Comparison of ENCODE assay signal across 18 cellular contexts in genomic region chr10:18683427-18683826, GRCh38. TPM values are rescaled to one million over a fixed set of nuclear protein-coding genes. Genes with fewer than 3 reads are reported as not detected.
DNase-seq lines count a peak whose midpoint lies in the region; ATAC-seq and TF ChIP-seq lines count a peak whose summit lies in the region.
"Had no signal": no experiment of that assay in that cellular context is flagged by ENCODE, and none has a peak within 500 bp of the region (broad histone marks: within the 10 kb centered on the region; RNA-seq: fewer than 3 reads in every experiment).

No MANE protein-coding gene starts in this region.

- no peaks in the 10 kb centered on the region for H3K27me3 Mint-ChIP-seq in activated T-helper 17 cell treated with anti-CD3 and anti-CD28 coated beads, Interleukin-2, amount 50 U/mL, for 72 hours
- peaks cover 3% of the 10 kb centered on the region for H3K27me3 Mint-ChIP-seq in neural progenitor cell (ENCODE audit: insufficient read depth, low read depth)
- H3K27me3 Mint-ChIP-seq: brain had no signal

- H3K27ac ChIP-seq in ACC112 (ENCODE audit: low read depth, low read length) (peak overlapping the region; percentile 68), neural progenitor cell (no peak overlapping the region), dorsolateral prefrontal cortex (no peak overlapping the region)
- H3K27ac ChIP-seq: psoas muscle had no signal

- no peak overlapping the region for H3K9ac ChIP-seq in neural progenitor cell

- H3K27me3 ChIP-seq in ACC112 (ENCODE audit: insufficient read depth, low read length) (no peaks in the 10 kb centered on the region), neural progenitor cell (no peaks in the 10 kb centered on the region), dorsolateral prefrontal cortex (no peaks in the 10 kb centered on the region)
- H3K27me3 ChIP-seq: BE2C, hepatocyte, left lung had no signal

- H3K4me3 Mint-ChIP-seq in activated T-helper 17 cell treated with anti-CD3 and anti-CD28 coated beads, Interleukin-2, amount 50 U/mL, for 72 hours, result no peak overlapping the region
- H3K4me3 Mint-ChIP-seq in neural progenitor cell, result no peak overlapping the region
- H3K4me3 Mint-ChIP-seq: brain had no signal

- H3K36me3 Mint-ChIP-seq in activated T-helper 17 cell treated with anti-CD3 and anti-CD28 coated beads, Interleukin-2, amount 50 U/mL, for 72 hours (ENCODE audit: low read depth), result peaks cover 12% of the 10 kb centered on the region
- peaks cover 8% of the 10 kb centered on the region for H3K36me3 Mint-ChIP-seq in neural progenitor cell

- no peak for TF ChIP-seq CTCF in fibroblast of pulmonary artery (IDR thresholded peaks at IDR 0.05; ENCODE audit: low read length, missing control alignments)
- TF ChIP-seq CTCF in neural progenitor cell (IDR thresholded peaks at IDR 0.05), result no peak
- no peak for TF ChIP-seq CTCF in dorsolateral prefrontal cortex (IDR thresholded peaks at IDR 0.05 in 54 of 56, conservative IDR thresholded peaks at IDR 0.05 in 2 of 56; ENCODE audit: low read depth in 1 of 56, partially characterized antibody in 56 of 56)

- H3F3A ChIP-seq in neural progenitor cell (ENCODE audit: low read depth), result peaks cover 5% of the 10 kb centered on the region

- H2AFZ ChIP-seq in ACC112 (ENCODE audit: low read length, unreplicated experiment) (no peak overlapping the region), neural progenitor cell (replicated peaks) (no peak overlapping the region)
- H2AFZ ChIP-seq: hepatocyte had no signal

- no peak overlapping the region for H3K4me2 ChIP-seq in neural progenitor cell
- H3K4me2 ChIP-seq: hepatocyte had no signal

- H3K27ac Mint-ChIP-seq in activated T-helper 17 cell treated with anti-CD3 and anti-CD28 coated beads, Interleukin-2, amount 50 U/mL, for 72 hours, result peak overlapping the region; percentile 17
- no peak overlapping the region for H3K27ac Mint-ChIP-seq in neural progenitor cell

- H4K20me1 ChIP-seq in neural progenitor cell (ENCODE audit: low read depth), result no peaks in the 10 kb centered on the region

- H3K4me3 ChIP-seq in ACC112 (ENCODE audit: low read depth, low read length) (no peak overlapping the region), fibroblast of pulmonary artery (replicated peaks; ENCODE audit: low read depth, low read length) (no peak overlapping the region), neural progenitor cell (no peak overlapping the region), dorsolateral prefrontal cortex (no peak overlapping the region)
- H3K4me3 ChIP-seq: hepatocyte, left lung, psoas muscle had no signal

- no peaks in the 10 kb centered on the region for H3K9me3 ChIP-seq in neural progenitor cell (ENCODE audit: low read depth)
- H3K9me3 ChIP-seq: BE2C, left lung, psoas muscle had no signal

- intact Hi-C loops in dorsolateral prefrontal cortex (cut with DNase I), result no loop called here

- H3K9me3 Mint-ChIP-seq in activated T-helper 17 cell treated with anti-CD3 and anti-CD28 coated beads, Interleukin-2, amount 50 U/mL, for 72 hours, result no peaks in the 10 kb centered on the region
- H3K9me3 Mint-ChIP-seq in neural progenitor cell, result no peaks in the 10 kb centered on the region
- H3K9me3 Mint-ChIP-seq: activated T-helper 2 cell treated with anti-CD3 and anti-CD28 coated beads, Interferon-gamma antibody, Interleukin-2, Interleukin-4, amounts not matched to agents 10 μg/mL and 5 μg/mL and 100 μg/mL, durations not matched to agents 14 hours and 24 hours and 36 hours had no signal

- peak; percentile 57 for DNase-seq in GM04504 (ENCODE audit: low read depth)
- peak; percentile 52 for DNase-seq in fibroblast of pulmonary artery (ENCODE audit: low read depth)
- no peak for DNase-seq in neural progenitor cell (ENCODE audit: low spot score)
- no peak for DNase-seq in stimulated activated CD4-positive, alpha-beta T cell treated with anti-CD3 and anti-CD28 coated beads, Interleukin-4, amount 100 ng/mL, for 4 hours
- DNase-seq in dorsolateral prefrontal cortex, result no peak
- DNase-seq: activated CD4-positive, alpha-beta T cell treated with anti-CD3 and anti-CD28 coated beads, Interleukin-2, amount 50 U/mL, for 4 hours; BE2C; DMS79 treated with DMSO at 0.1 percent for 48 hours; left lung; psoas muscle; Right ventricle myocardium superior; stimulated activated CD4-positive, alpha-beta T cell treated with anti-CD3 and anti-CD28 coated beads, Interleukin-15, amount 100 ng/mL, for 24 hours had no signal

- H3K4me1 Mint-ChIP-seq in activated T-helper 17 cell treated with anti-CD3 and anti-CD28 coated beads, Interleukin-2, amount 50 U/mL, for 72 hours, result peaks cover 6% of the 10 kb centered on the region
- peaks cover 3% of the 10 kb centered on the region for H3K4me1 Mint-ChIP-seq in neural progenitor cell

- ATAC-seq in activated T-helper 17 cell treated with anti-CD3 and anti-CD28 coated beads, Interleukin-2, amount 50 U/mL, for 72 hours (replicated peaks), result no peak
- ATAC-seq in GM19467 (IDR thresholded peaks at IDR 0.05; ENCODE audit: unreplicated experiment), result no peak
- ATAC-seq: left lung, psoas muscle had no signal

- H3K79me2 ChIP-seq in ACC112 (ENCODE audit: control insufficient read depth, insufficient read depth, low read length, unreplicated experiment) (no peaks in the 10 kb centered on the region), neural progenitor cell (ENCODE audit: low read depth) (no peaks in the 10 kb centered on the region)

- H3K36me3 ChIP-seq in ACC112 (ENCODE audit: insufficient read depth, low read length) (no peaks in the 10 kb centered on the region), neural progenitor cell (no peaks in the 10 kb centered on the region)
- H3K36me3 ChIP-seq: BE2C, left lung had no signal

- H3K4me1 ChIP-seq in ACC112 (ENCODE audit: control insufficient read depth, insufficient read depth, low read length, unreplicated experiment) (peaks cover 47% of the 10 kb centered on the region), neural progenitor cell (no peaks in the 10 kb centered on the region)
- H3K4me1 ChIP-seq: BE2C, psoas muscle had no signal

RNA-seq across cellular contexts. Expression of gene ARL5B, which starts 24.2 kb away (rescaled TPM):
- total RNA-seq in activated T-helper 17 cell treated with anti-CD3 and anti-CD28 coated beads, Interleukin-2, amount 50 U/mL, for 72 hours, result 10 to 100 TPM in 1 of 2 donors, 1 to 10 TPM in 1; 8.9 to 24.8 TPM
- total RNA-seq in neural progenitor cell (ENCODE audit: low replicate concordance) (73.5 and 108 TPM in 2 replicates), dorsolateral prefrontal cortex (10 to 100 TPM in 115 of 120 experiments, 1 to 10 TPM in 5; 8.6 to 19.9 (median 13.1) TPM)

RNA-seq across cellular contexts. Expression of gene NSUN6, which starts 32.0 kb away (rescaled TPM):
- 10 to 100 TPM; 16.5 to 25.4 TPM for total RNA-seq in activated T-helper 17 cell treated with anti-CD3 and anti-CD28 coated beads, Interleukin-2, amount 50 U/mL, for 72 hours
- total RNA-seq in neural progenitor cell (ENCODE audit: low replicate concordance) (20.3 and 21.9 TPM in 2 replicates), dorsolateral prefrontal cortex (10 to 100 TPM; 14.1 to 41.9 (median 27.5) TPM)

Comparison
In these comparisons a context has a peak if more than half of its experiments do, and no peak if none do; other contexts are left out.
1. DNase-seq: peak in GM04504 (single experiment) and fibroblast of pulmonary artery (single experiment); none in neural progenitor cell (single experiment), stimulated activated CD4-positive, alpha-beta T cell treated with anti-CD3 and anti-CD28 coated beads, Interleukin-4, amount 100 ng/mL, for 4 hours (0 of 2) and dorsolateral prefrontal cortex (0 of 10).